Comparison of ENCODE assay signal across 20 cellular contexts in genomic region chr1:178684111-178684510, GRCh38. TPM values are rescaled to one million over a fixed set of nuclear protein-coding genes. Genes with fewer than 3 reads are reported as not detected.
DNase-seq lines count a peak whose midpoint lies in the region; FAIRE-seq and TF ChIP-seq lines count a peak whose summit lies in the region.
"Had no signal": no experiment of that assay in that cellular context is flagged by ENCODE, and none has a peak within 500 bp of the region (broad histone marks: within the 10 kb centered on the region; RNA-seq: fewer than 3 reads in every experiment).

No MANE protein-coding gene starts in this region.

- DNase-seq in MCF 10A (ENCODE audit: unreplicated experiment) (no peak), breast epithelium (ENCODE audit: low spot score in 2 of 2) (no peak), RCC 7860 (ENCODE audit: low spot score) (peak; percentile 60), fibroblast of gingiva (ENCODE audit: low read depth) (peak; percentile 15), mesenteric fat pad (ENCODE audit: low spot score) (no peak), NCI-H510A (lab: John Stamatoyannopoulos, UW) (no peak), urothelium cell line (ENCODE audit: low spot score) (no peak)
- no peak for DNase-seq in activated CD4-positive, alpha-beta memory T cell treated with anti-CD3 and anti-CD28 coated beads for 36 hours
- DNase-seq: activated CD4-positive, alpha-beta T cell treated with anti-CD3 and anti-CD28 coated beads for 48 hours; CD4-positive, alpha-beta T cell; GDM1; hippocampal formation; left ventricle myocardium inferior; natural killer cell; NCI-H2029 treated with DMSO at 0.1 percent for 48 hours; NCI-H774; upper lobe of right lung had no signal

- no peaks in the 10 kb centered on the region for H3K27me3 Mint-ChIP-seq in MCF 10A (ENCODE audit: insufficient read depth, unreplicated experiment)
- H3K27me3 Mint-ChIP-seq in activated CD4-positive, alpha-beta memory T cell treated with anti-CD3 and anti-CD28 coated beads for 36 hours, result peaks cover 8% of the 10 kb centered on the region
- H3K27me3 Mint-ChIP-seq: CD4-positive, alpha-beta T cell had no signal

- BruUV-seq in MCF 10A (replicated peaks; lab: Mats Ljungman, UMichigan), result no TSS peak

- no peaks in the 10 kb centered on the region for H3K36me3 Mint-ChIP-seq in MCF 10A (ENCODE audit: insufficient read depth, unreplicated experiment)
- no peaks in the 10 kb centered on the region for H3K36me3 Mint-ChIP-seq in activated CD4-positive, alpha-beta memory T cell treated with anti-CD3 and anti-CD28 coated beads for 36 hours
- H3K36me3 Mint-ChIP-seq: natural killer cell had no signal

- no peak for TF ChIP-seq CTCF in MCF 10A (IDR thresholded peaks at IDR 0.05; ENCODE audit: unreplicated experiment)
- TF ChIP-seq CTCF in breast epithelium (IDR thresholded peaks at IDR 0.05), result no peak

- FAIRE-seq in RCC 7860 (lab: Jason Lieb, UNC) (peak; percentile 52), urothelium cell line (lab: Jason Lieb, UNC) (no peak)
- FAIRE-seq: colon had no signal

- POLR2A ChIA-PET in MCF 10A (lab: Yijun Ruan, JAX), result interaction anchor here (0.7 to 2.7 kb wide), 5 partner anchors 18 to 670 kb away, joined by 3 to 19 read pairs (median 5); partner anchors contain the start of gene RALGPS2
- POLR2A ChIA-PET in activated CD4-positive, alpha-beta memory T cell treated with anti-CD3 and anti-CD28 coated beads for 36 hours (lab: Charles Lee), result no interaction called here

- no peak overlapping the region for H3K4me3 ChIP-seq in breast epithelium
- H3K4me3 ChIP-seq: esophagus muscularis mucosa, left ventricle myocardium inferior, upper lobe of right lung had no signal

- H3K4me1 ChIP-seq in breast epithelium, result no peaks in the 10 kb centered on the region
- H3K4me1 ChIP-seq: esophagus muscularis mucosa, left ventricle myocardium inferior, upper lobe of right lung had no signal

- H3K4me1 Mint-ChIP-seq in MCF 10A (ENCODE audit: insufficient read depth, unreplicated experiment), result peaks cover 42% of the 10 kb centered on the region
- peaks cover 2% of the 10 kb centered on the region for H3K4me1 Mint-ChIP-seq in activated CD4-positive, alpha-beta memory T cell treated with anti-CD3 and anti-CD28 coated beads for 36 hours (ENCODE audit: low read depth)

- no peaks in the 10 kb centered on the region for H3K36me3 ChIP-seq in breast epithelium
- H3K36me3 ChIP-seq: esophagus muscularis mucosa, left ventricle myocardium inferior, upper lobe of right lung had no signal

- H3K9me3 ChIP-seq in breast epithelium, result no peaks in the 10 kb centered on the region
- H3K9me3 ChIP-seq: esophagus muscularis mucosa, left ventricle myocardium inferior, upper lobe of right lung had no signal

- CTCF ChIA-PET in MCF 10A (lab: Yijun Ruan, JAX), result interaction anchor here (0.5 to 1.8 kb wide), 7 partner anchors 36 to 670 kb away, joined by 3 to 4 read pairs (median 3); no protein-coding TSS in a partner anchor
- CTCF ChIA-PET in activated CD4-positive, alpha-beta memory T cell treated with anti-CD3 and anti-CD28 coated beads for 36 hours (lab: Charles Lee), result no interaction called here

- H3K4me3 Mint-ChIP-seq in MCF 10A (ENCODE audit: unreplicated experiment), result no peak overlapping the region
- H3K4me3 Mint-ChIP-seq in activated CD4-positive, alpha-beta memory T cell treated with anti-CD3 and anti-CD28 coated beads for 36 hours, result no peak overlapping the region
- H3K4me3 Mint-ChIP-seq: CD4-positive, alpha-beta T cell; natural killer cell had no signal

- no peaks in the 10 kb centered on the region for H3K27me3 ChIP-seq in breast epithelium
- H3K27me3 ChIP-seq: esophagus muscularis mucosa, upper lobe of right lung had no signal

- no peak for TF ChIP-seq POLR2A in breast epithelium (IDR thresholded peaks at IDR 0.05)

- peaks cover 6% of the 10 kb centered on the region for H3K9me3 Mint-ChIP-seq in MCF 10A (ENCODE audit: unreplicated experiment)
- H3K9me3 Mint-ChIP-seq in activated CD4-positive, alpha-beta memory T cell treated with anti-CD3 and anti-CD28 coated beads for 36 hours, result no peaks in the 10 kb centered on the region
- H3K9me3 Mint-ChIP-seq: CD4-positive, alpha-beta T cell; natural killer cell had no signal

- intact Hi-C loops in MCF 10A (cut with micrococcal nuclease) (loop anchor here (1.0 kb wide), 1 partner anchor 75 kb away; no protein-coding TSS in a partner anchor), breast epithelium (cut with DNase I; ENCODE audit: low total_unique reads) (no loop called here)
- intact Hi-C loops in activated CD4-positive, alpha-beta memory T cell treated with anti-CD3 and anti-CD28 coated beads for 36 hours (cut with micrococcal nuclease), result no loop called here

- H3K27ac Mint-ChIP-seq in MCF 10A (ENCODE audit: low read depth, unreplicated experiment), result peak overlapping the region; percentile 73
- no peak overlapping the region for H3K27ac Mint-ChIP-seq in activated CD4-positive, alpha-beta memory T cell treated with anti-CD3 and anti-CD28 coated beads for 36 hours
- H3K27ac Mint-ChIP-seq: CD4-positive, alpha-beta T cell; natural killer cell had no signal

- no peak overlapping the region for H3K27ac ChIP-seq in breast epithelium
- H3K27ac ChIP-seq: 22Rv1, esophagus muscularis mucosa, left ventricle myocardium inferior, upper lobe of right lung had no signal

RNA-seq across cellular contexts. Expression of gene RALGPS2, which starts 40.9 kb away (rescaled TPM):
- total RNA-seq in MCF 10A (2022), result 13.3 and 16.0 TPM in 2 replicates
- total RNA-seq in breast epithelium, result 10 to 100 TPM in 2 of 3 donors, 1 to 10 TPM in 1; 4.8 to 45.2 (median 43.3) TPM
- 5.2 TPM for total RNA-seq in mesenteric fat pad
- total RNA-seq in activated CD4-positive, alpha-beta memory T cell treated with anti-CD3 and anti-CD28 coated beads for 36 hours, result 1 to 10 TPM; 3.3 to 3.8 TPM

Comparison
In these comparisons a context has a peak if more than half of its experiments do, and no peak if none do; other contexts are left out.
1. DNase-seq: peak in RCC 7860 (single experiment) and fibroblast of gingiva (single experiment); none in MCF 10A (single experiment), breast epithelium (0 of 2), mesenteric fat pad (single experiment), NCI-H510A (single experiment), urothelium cell line (single experiment) and activated CD4-positive, alpha-beta memory T cell treated with anti-CD3 and anti-CD28 coated beads for 36 hours (single experiment).